ENCODE assay signal across 8 cellular contexts in the genomic region with DNA sequence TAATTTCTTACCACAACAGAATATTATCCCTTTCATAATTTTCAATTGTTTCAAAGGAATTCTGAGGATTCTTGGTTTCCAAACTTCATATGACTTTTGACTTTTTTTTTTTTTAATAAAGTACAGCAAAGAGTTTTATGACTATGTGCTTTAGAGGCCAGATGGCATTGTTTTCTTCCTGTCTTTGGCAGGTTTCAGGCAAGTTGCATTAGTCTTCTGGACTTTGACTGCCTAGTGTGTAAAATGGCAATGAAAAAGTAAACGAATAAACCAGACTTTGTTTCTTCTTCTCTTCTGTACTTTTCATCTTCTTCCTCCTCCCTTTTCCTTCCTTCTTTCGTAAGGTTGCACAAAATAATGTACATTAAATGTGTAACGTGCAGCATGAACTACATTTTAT.
"Had no signal": no experiment of that assay in that cellular context is flagged by ENCODE, and none has a peak within 500 bp of the region (broad histone marks: within the 10 kb centered on the region; RNA-seq: fewer than 3 reads in every experiment).

No MANE protein-coding gene starts in this region.

- H3K27ac ChIP-seq: GM23248, HL-60 had no signal

- H3K4me1 ChIP-seq: HAP-1 had no signal

- H3K4me3 ChIP-seq: GM23248, HAP-1 had no signal

- H3K36me3 ChIP-seq: HAP-1 had no signal

- DNase-seq: GM23248, GOT3, H7, HFFc6 had no signal

- H3K9me3 ChIP-seq: HAP-1 had no signal

- ATAC-seq: HCT116, HepG2 had no signal
